Comparison of ENCODE assay signal across 1 cellular context in genomic region chr11:126408901-126409670, GRCh38.
TF ChIP-seq lines count a peak whose summit lies in the region.

No MANE protein-coding gene starts in this region.

TF ChIP-seq in SK-N-SH, 30 proteins besides CTCF, POLR2A, EP300 and RAD21 (continued from another document):
- no peak for TF ChIP-seq TAF1 (IDR thresholded peaks at IDR 0.05; ENCODE audit: borderline replicate concordance, low read depth, low read length)
